In genomic region chr4:32624943-32625603, GRCh38 we compare ENCODE assay signal across 13 cellular contexts.
DNase-seq lines count a peak whose midpoint lies in the region; ATAC-seq and TF ChIP-seq lines count a peak whose summit lies in the region.
"Had no signal": no experiment of that assay in that cellular context is flagged by ENCODE, and none has a peak within 500 bp of the region (broad histone marks: within the 10 kb centered on the region; RNA-seq: fewer than 3 reads in every experiment).

No MANE protein-coding gene starts in this region.

- H3K27me3 Mint-ChIP-seq in activated T-helper 1 cell treated with anti-CD3 and anti-CD28 coated beads, Interleukin-12 subunit alpha, Interleukin-12 subunit beta, Interleukin-2, Interleukin-4 antibody, amounts not matched to agents 30 ng/mL and 10 ng/mL and 1 ng/mL, durations not matched to agents 14 hours and 24 hours and 36 hours (ENCODE audit: insufficient read depth), result no peaks in the 10 kb centered on the region

- H3K27me3 ChIP-seq in adipocyte (replicated peaks; ENCODE audit: control insufficient read depth, insufficient read depth, low read length), result no peaks in the 10 kb centered on the region
- no peaks in the 10 kb centered on the region for H3K27me3 ChIP-seq in lower lobe of right lung (ENCODE audit: low read depth)

- H3K36me3 ChIP-seq in adipocyte (ENCODE audit: control insufficient read depth, insufficient read depth, low read length, severe bottlenecking) (no peaks in the 10 kb centered on the region), lower lobe of right lung (no peaks in the 10 kb centered on the region)

- peaks cover 6% of the 10 kb centered on the region for H3K4me1 ChIP-seq in adipocyte (ENCODE audit: control insufficient read depth, insufficient read depth, low read length)
- no peaks in the 10 kb centered on the region for H3K4me1 ChIP-seq in lower lobe of right lung
- H3K4me1 ChIP-seq: Caco-2 had no signal

- H3K36me3 Mint-ChIP-seq in activated T-helper 1 cell treated with anti-CD3 and anti-CD28 coated beads, Interleukin-12 subunit alpha, Interleukin-12 subunit beta, Interleukin-2, Interleukin-4 antibody, amounts not matched to agents 30 ng/mL and 10 ng/mL and 1 ng/mL, durations not matched to agents 14 hours and 24 hours and 36 hours (ENCODE audit: low read depth), result no peaks in the 10 kb centered on the region

- no peak overlapping the region for H3K4me3 Mint-ChIP-seq in activated T-helper 1 cell treated with anti-CD3 and anti-CD28 coated beads, Interleukin-12 subunit alpha, Interleukin-12 subunit beta, Interleukin-2, Interleukin-4 antibody, amounts not matched to agents 30 ng/mL and 10 ng/mL and 1 ng/mL, durations not matched to agents 14 hours and 24 hours and 36 hours

- no peak overlapping the region for H3K27ac Mint-ChIP-seq in activated T-helper 1 cell treated with anti-CD3 and anti-CD28 coated beads, Interleukin-12 subunit alpha, Interleukin-12 subunit beta, Interleukin-2, Interleukin-4 antibody, amounts not matched to agents 30 ng/mL and 10 ng/mL and 1 ng/mL, durations not matched to agents 14 hours and 24 hours and 36 hours

- DNase-seq in ELR (ENCODE audit: low read depth) (peak; percentile 5), adipocyte (ENCODE audit: low read depth) (peak; percentile 4), fibroblast of gingiva (ENCODE audit: low read depth) (peak; percentile 7), lower lobe of right lung (no peak), GM19238 (ENCODE audit: insufficient read length, low spot score) (no peak), superior temporal gyrus (ENCODE audit: extremely low spot score) (no peak), NCI-H1417 treated with DMSO at 0.1 percent for 48 hours (lab: John Stamatoyannopoulos, UW) (no peak)
- DNase-seq in activated T-helper 1 cell treated with anti-CD3 and anti-CD28 coated beads, Interleukin-12 subunit alpha, Interleukin-12 subunit beta, Interleukin-2, Interleukin-4 antibody, amounts not matched to agents 30 ng/mL and 10 ng/mL and 1 ng/mL, durations not matched to agents 14 hours and 24 hours and 36 hours (ENCODE audit: low spot score), result no peak
- DNase-seq: Caco-2, NCI-H1694, PC-9 had no signal

- H3K4me3 ChIP-seq in adipocyte (ENCODE audit: low read length), result peak overlapping the region; percentile 17
- H3K4me3 ChIP-seq in lower lobe of right lung, result no peak overlapping the region
- H3K4me3 ChIP-seq: PC-9 had no signal

- peaks cover 7% of the 10 kb centered on the region for H3K9me3 ChIP-seq in adipocyte (ENCODE audit: control insufficient read depth, low read length)
- H3K9me3 ChIP-seq in lower lobe of right lung, result peaks cover 2% of the 10 kb centered on the region
- H3K9me3 ChIP-seq: Caco-2 had no signal

- no peak overlapping the region for H3K9ac ChIP-seq in adipocyte (ENCODE audit: low read length)

- no peak for TF ChIP-seq CTCF in lower lobe of right lung (IDR thresholded peaks at IDR 0.05)

- ATAC-seq in lower lobe of right lung, result peak; percentile 66 to 85
- ATAC-seq: HCT116 had no signal

- H3K27ac ChIP-seq in lower lobe of right lung, result no peak overlapping the region
- H3K27ac ChIP-seq: C4-2B, PC-9 had no signal

- intact Hi-C loops in lower lobe of right lung (cut with DNase I), result no loop called here
- intact Hi-C loops in activated T-helper 1 cell treated with anti-CD3 and anti-CD28 coated beads, Interleukin-12 subunit alpha, Interleukin-12 subunit beta, Interleukin-2, Interleukin-4 antibody, amounts not matched to agents 30 ng/mL and 10 ng/mL and 1 ng/mL, durations not matched to agents 14 hours and 24 hours and 36 hours (cut with micrococcal nuclease), result no loop called here

- peaks cover 6% of the 10 kb centered on the region for H3K9me3 Mint-ChIP-seq in activated T-helper 1 cell treated with anti-CD3 and anti-CD28 coated beads, Interleukin-12 subunit alpha, Interleukin-12 subunit beta, Interleukin-2, Interleukin-4 antibody, amounts not matched to agents 30 ng/mL and 10 ng/mL and 1 ng/mL, durations not matched to agents 14 hours and 24 hours and 36 hours

- H3K4me1 Mint-ChIP-seq in activated T-helper 1 cell treated with anti-CD3 and anti-CD28 coated beads, Interleukin-12 subunit alpha, Interleukin-12 subunit beta, Interleukin-2, Interleukin-4 antibody, amounts not matched to agents 30 ng/mL and 10 ng/mL and 1 ng/mL, durations not matched to agents 14 hours and 24 hours and 36 hours (ENCODE audit: low read depth), result no peaks in the 10 kb centered on the region

Comparison
In these comparisons a context has a peak if more than half of its experiments do, and no peak if none do; other contexts are left out.
1. DNase-seq: peak in ELR (single experiment), adipocyte (single experiment) and fibroblast of gingiva (single experiment); none in lower lobe of right lung (single experiment), activated T-helper 1 cell treated with anti-CD3 and anti-CD28 coated beads, Interleukin-12 subunit alpha, Interleukin-12 subunit beta, Interleukin-2, Interleukin-4 antibody, amounts not matched to agents 30 ng/mL and 10 ng/mL and 1 ng/mL, durations not matched to agents 14 hours and 24 hours and 36 hours (single experiment), GM19238 (single experiment), superior temporal gyrus (single experiment) and NCI-H1417 treated with DMSO at 0.1 percent for 48 hours (single experiment).